In genomic region chr6:151425561-151425960, GRCh38 we compare ENCODE assay signal across 21 cellular contexts. TPM values are rescaled to one million over a fixed set of nuclear protein-coding genes. Genes with fewer than 3 reads are reported as not detected.
A peak's percentile ranks its signal among the peaks of the same experiment; 100 is the strongest.
DNase-seq lines count a peak whose midpoint lies in the region; ATAC-seq and TF ChIP-seq lines count a peak whose summit lies in the region.
"Had no signal": no experiment of that assay in that cellular context is flagged by ENCODE, and none has a peak within 500 bp of the region (broad histone marks: within the 10 kb centered on the region; RNA-seq: fewer than 3 reads in every experiment).

No MANE protein-coding gene starts in this region.

- no peaks in the 10 kb centered on the region for H3K4me1 ChIP-seq in HEK293 (ENCODE audit: control insufficient read depth, insufficient read depth, low read length)
- no peaks in the 10 kb centered on the region for H3K4me1 ChIP-seq in RWPE2 (ENCODE audit: insufficient read depth, poor library complexity, severe bottlenecking)
- H3K4me1 ChIP-seq: left lung had no signal

- H3K9me3 ChIP-seq in HEK293 (ENCODE audit: control insufficient read depth, insufficient read depth, low read depth, low read length): no peaks in the 10 kb centered on the region
- H3K9me3 ChIP-seq in RWPE2 (ENCODE audit: severe bottlenecking): no peaks in the 10 kb centered on the region
- H3K9me3 ChIP-seq in MG63: no peaks in the 10 kb centered on the region
- H3K9me3 ChIP-seq: gastroesophageal sphincter, left lung had no signal

- H3K36me3 Mint-ChIP-seq in neural crest cell (ENCODE audit: low read depth): peaks cover 21% of the 10 kb centered on the region
- peaks cover 18% of the 10 kb centered on the region for H3K36me3 Mint-ChIP-seq in natural killer cell treated with Interleukin-12 subunit alpha and Interleukin-12 subunit beta and Interleukin-15 and Interleukin-18, amount 100 ng/mL, for 72 hours

- no peaks in the 10 kb centered on the region for H3K27me3 Mint-ChIP-seq in neural crest cell (ENCODE audit: low read depth)
- no peaks in the 10 kb centered on the region for H3K27me3 Mint-ChIP-seq in natural killer cell treated with Interleukin-12 subunit alpha and Interleukin-12 subunit beta and Interleukin-15 and Interleukin-18, amount 100 ng/mL, for 72 hours
- H3K27me3 Mint-ChIP-seq: activated CD4-positive, alpha-beta T cell treated with anti-CD3 and anti-CD28 coated beads, Interleukin-2, amount 10 ng/mL, durations not matched to agents 24 days and 14 days; stimulated activated naive CD8-positive, alpha-beta T cell treated with anti-CD3 and anti-CD28 coated beads, Interleukin-15, Interleukin-2, amounts not matched to agents 100 ng/mL and 50 ng/mL, for 24 hours; type B pancreatic cell had no signal

- H3K36me3 ChIP-seq in HEK293 (ENCODE audit: control insufficient read depth in 2 of 2, insufficient read depth in 1 of 2, low read length in 2 of 2): peaks cover 45 to 85% of the 10 kb centered on the region in 2 experiments
- peaks cover 82% of the 10 kb centered on the region for H3K36me3 ChIP-seq in RWPE2 (ENCODE audit: low read depth)
- peaks cover 46% of the 10 kb centered on the region for H3K36me3 ChIP-seq in MG63

- H3K4me1 Mint-ChIP-seq in neural crest cell: no peaks in the 10 kb centered on the region
- no peaks in the 10 kb centered on the region for H3K4me1 Mint-ChIP-seq in natural killer cell treated with Interleukin-12 subunit alpha and Interleukin-12 subunit beta and Interleukin-15 and Interleukin-18, amount 100 ng/mL, for 72 hours (ENCODE audit: low read depth in 2 of 2)
- H3K4me1 Mint-ChIP-seq: activated CD4-positive, alpha-beta T cell treated with anti-CD3 and anti-CD28 coated beads, Interleukin-2, amount 10 ng/mL, durations not matched to agents 24 days and 14 days had no signal

- CTCF ChIA-PET in HEK293 (lab: Yijun Ruan, JAX): interaction anchor here (0.6 to 0.8 kb wide), 3 partner anchors 20 to 642 kb away, joined by 3 read pairs; no protein-coding TSS in a partner anchor

- TF ChIP-seq CTCF in HEK293 (tag by site-specific recombination; IDR thresholded peaks at IDR 0.05) (no peak), RWPE2 (IDR thresholded peaks at IDR 0.05; ENCODE audit: poor library complexity, severe bottlenecking) (no peak), fibroblast of mammary gland (conservative IDR thresholded peaks at IDR 0.05; ENCODE audit: control insufficient read depth, insufficient read depth, low read depth, low read length) (no peak), neural crest cell (conservative IDR thresholded peaks at IDR 0.05) (no peak)

- no peak overlapping the region for H3K4me3 Mint-ChIP-seq in neural crest cell
- H3K4me3 Mint-ChIP-seq in natural killer cell treated with Interleukin-12 subunit alpha and Interleukin-12 subunit beta and Interleukin-15 and Interleukin-18, amount 100 ng/mL, for 72 hours: no peak overlapping the region
- H3K4me3 Mint-ChIP-seq: activated CD4-positive, alpha-beta T cell treated with anti-CD3 and anti-CD28 coated beads, Interleukin-2, amount 10 ng/mL, durations not matched to agents 24 days and 14 days; stimulated activated naive CD8-positive, alpha-beta T cell treated with anti-CD3 and anti-CD28 coated beads, Interleukin-15, Interleukin-2, amounts not matched to agents 100 ng/mL and 50 ng/mL, for 24 hours; type B pancreatic cell had no signal

- no peak overlapping the region for H3K4me3 ChIP-seq in HEK293 (ENCODE audit: low read depth, low read length)
- no peak overlapping the region for H3K4me3 ChIP-seq in RWPE2 (ENCODE audit: severe bottlenecking)
- H3K4me3 ChIP-seq in fibroblast of mammary gland (ENCODE audit: control insufficient read depth, low read depth, low read length): no peak overlapping the region
- H3K4me3 ChIP-seq in MG63: no peak overlapping the region
- H3K4me3 ChIP-seq: gastroesophageal sphincter, left lung had no signal

- H3K9me3 Mint-ChIP-seq in neural crest cell: no peaks in the 10 kb centered on the region
- no peaks in the 10 kb centered on the region for H3K9me3 Mint-ChIP-seq in natural killer cell treated with Interleukin-12 subunit alpha and Interleukin-12 subunit beta and Interleukin-15 and Interleukin-18, amount 100 ng/mL, for 72 hours
- H3K9me3 Mint-ChIP-seq: activated CD4-positive, alpha-beta T cell treated with anti-CD3 and anti-CD28 coated beads, Interleukin-2, amount 10 ng/mL, durations not matched to agents 24 days and 14 days; activated T-helper 2 cell treated with anti-CD3 and anti-CD28 coated beads, Interferon-gamma antibody, Interleukin-2, Interleukin-4, amounts not matched to agents 10 μg/mL and 5 μg/mL and 100 μg/mL, durations not matched to agents 14 hours and 24 hours and 36 hours; stimulated activated naive CD8-positive, alpha-beta T cell treated with anti-CD3 and anti-CD28 coated beads, Interleukin-15, Interleukin-2, amounts not matched to agents 100 ng/mL and 50 ng/mL, for 24 hours; type B pancreatic cell had no signal

- POLR2A ChIA-PET in HEK293 (lab: Yijun Ruan, JAX): interaction anchor here (0.6 kb wide), 1 partner anchor 690 kb away, joined by 4 read pairs; no protein-coding TSS in a partner anchor

- H3K27ac ChIP-seq in HEK293 (ENCODE audit: extremely low read depth, low read depth, low read length): no peak overlapping the region
- no peak overlapping the region for H3K27ac ChIP-seq in RWPE2 (ENCODE audit: poor library complexity, severe bottlenecking)
- H3K27ac ChIP-seq: gastroesophageal sphincter, left lung had no signal

- no peaks in the 10 kb centered on the region for H3K27me3 ChIP-seq in RWPE2 (ENCODE audit: insufficient read depth, poor library complexity, severe bottlenecking)
- no peaks in the 10 kb centered on the region for H3K27me3 ChIP-seq in MG63
- H3K27me3 ChIP-seq: gastroesophageal sphincter, left lung had no signal

- peak overlapping the region; percentile 62 for H3K27ac Mint-ChIP-seq in neural crest cell (ENCODE audit: unreplicated experiment)
- no peak overlapping the region for H3K27ac Mint-ChIP-seq in natural killer cell treated with Interleukin-12 subunit alpha and Interleukin-12 subunit beta and Interleukin-15 and Interleukin-18, amount 100 ng/mL, for 72 hours
- H3K27ac Mint-ChIP-seq: activated CD4-positive, alpha-beta T cell treated with anti-CD3 and anti-CD28 coated beads, Interleukin-2, amount 10 ng/mL, durations not matched to agents 24 days and 14 days; activated T-helper 2 cell treated with anti-CD3 and anti-CD28 coated beads, Interferon-gamma antibody, Interleukin-2, Interleukin-4, amounts not matched to agents 10 μg/mL and 5 μg/mL and 100 μg/mL, durations not matched to agents 14 hours and 24 hours and 36 hours; stimulated activated naive CD8-positive, alpha-beta T cell treated with anti-CD3 and anti-CD28 coated beads, Interleukin-15, Interleukin-2, amounts not matched to agents 100 ng/mL and 50 ng/mL, for 24 hours; type B pancreatic cell had no signal

- ATAC-seq in RWPE2 (ENCODE audit: low read depth): peak; percentile 45; the same call in 1 of the 3 replicates
- no peak for ATAC-seq in GM21526 (IDR thresholded peaks at IDR 0.05; ENCODE audit: low FRiP score, unreplicated experiment)
- ATAC-seq in natural killer cell treated with Interleukin-12 subunit alpha and Interleukin-12 subunit beta and Interleukin-15 and Interleukin-18, amount 100 ng/mL, for 72 hours: no peak
- ATAC-seq: gastroesophageal sphincter, left lung, Right ventricle myocardium inferior had no signal

- DNase-seq in RWPE2 (ENCODE audit: low spot score) (no peak), fibroblast of mammary gland (ENCODE audit: low read depth) (peak; percentile 18), neural crest cell (ENCODE audit: low read depth, low spot score) (no peak), MG63 (no peak), ecto neural progenitor cell (ENCODE audit: low spot score) (no peak)
- no peak for DNase-seq in natural killer cell treated with Interleukin-12 subunit alpha and Interleukin-12 subunit beta and Interleukin-15 and Interleukin-18, amount 100 ng/mL, for 72 hours (ENCODE audit: low spot score)
- DNase-seq: activated CD4-positive, alpha-beta T cell treated with anti-CD3 and anti-CD28 coated beads, Interleukin-2, amount 10 ng/mL, durations not matched to agents 24 days and 14 days; dermis blood vessel endothelial cell; EL; left lung; NCI-H1417; NCI-H2107; NCI-H510A treated with DMSO at 0.1 percent for 48 hours; stimulated activated CD4-positive, alpha-beta T cell treated with anti-CD3 and anti-CD28 coated beads, Interleukin-4, amount 100 ng/mL, for 24 hours had no signal

TF ChIP-seq in HEK293, 187 proteins besides CTCF, POLR2A, EP300 and RAD21 (continues in another document):
- TF ChIP-seq SP7 (tag by site-specific recombination; IDR thresholded peaks at IDR 0.05): peak; percentile 92
- TF ChIP-seq ZNF501 (tag by site-specific recombination; IDR thresholded peaks at IDR 0.05): no peak
- no peak for TF ChIP-seq HOXD13 (CRISPR knock-in tag; IDR thresholded peaks at IDR 0.05; ENCODE audit: borderline replicate concordance)

RNA-seq across cellular contexts. Expression of gene RMND1, which starts 26.4 kb away (rescaled TPM):
- total RNA-seq in neural crest cell: 27.4 and 34.7 TPM in 2 replicates
- 19.2 and 23.5 TPM in 2 replicates for total RNA-seq in MG63 (2014; rRNA removed; shearing (Covaris generic); ENCODE audit: low replicate concordance)
- total RNA-seq in natural killer cell treated with Interleukin-12 subunit alpha and Interleukin-12 subunit beta and Interleukin-15 and Interleukin-18, amount 100 ng/mL, for 72 hours: 10 to 100 TPM; 19.2 to 27.3 TPM

RNA-seq across cellular contexts. Expression of gene ZBTB2, which starts 34.2 kb away (rescaled TPM):
- 17.5 and 17.7 TPM in 2 replicates for total RNA-seq in neural crest cell
- 23.3 and 34.0 TPM in 2 replicates for total RNA-seq in MG63 (2014; rRNA removed; shearing (Covaris generic); ENCODE audit: low replicate concordance)
- 10 to 100 TPM; 20.4 to 23.8 TPM for total RNA-seq in natural killer cell treated with Interleukin-12 subunit alpha and Interleukin-12 subunit beta and Interleukin-15 and Interleukin-18, amount 100 ng/mL, for 72 hours
